Comparison of ENCODE assay signal across 29 cellular contexts in genomic region chr9:83023151-83023550, GRCh38.
"Had no signal": no experiment of that assay in that cellular context is flagged by ENCODE, and none has a peak within 500 bp of the region (broad histone marks: within the 10 kb centered on the region; RNA-seq: fewer than 3 reads in every experiment).

No MANE protein-coding gene starts in this region.

- H3K4me3 Mint-ChIP-seq: stimulated activated effector memory CD8-positive, alpha-beta T cell treated with anti-CD3 and anti-CD28 coated beads, Interleukin-12 subunit alpha, Interleukin-12 subunit beta, amount 100 ng/mL, for 72 hours; stimulated activated memory B cell treated with anti-CD40 and anti-IgM and Interleukin-4, amounts not matched to agents 10 μg/mL and 1 μg/mL and 100 μg/mL, for 72 hours; stimulated activated naive B cell treated with anti-CD40 and anti-IgM and Interleukin-4, amounts not matched to agents 10 μg/mL and 1 μg/mL and 100 μg/mL, for 72 hours; stimulated activated naive CD8-positive, alpha-beta T cell treated with anti-CD3 and anti-CD28 coated beads, Interleukin-15, amount 100 ng/mL, for 72 hours; stimulated activated naive CD8-positive, alpha-beta T cell treated with anti-CD3 and anti-CD28 coated beads, Interleukin-15, Interleukin-2, amounts not matched to agents 100 ng/mL and 50 ng/mL, for 24 hours; type B pancreatic cell had no signal

- H3K9me3 ChIP-seq: stomach, suprapubic skin, testis, thoracic aorta, thyroid gland, tibial artery, tibial nerve, transverse colon, upper lobe of left lung, upper lobe of right lung, uterus, vagina had no signal

- H3K4me1 Mint-ChIP-seq: stimulated activated effector memory CD8-positive, alpha-beta T cell treated with anti-CD3 and anti-CD28 coated beads, Interleukin-12 subunit alpha, Interleukin-12 subunit beta, amount 100 ng/mL, for 72 hours; stimulated activated memory B cell treated with anti-CD40 and anti-IgM and Interleukin-4, amounts not matched to agents 10 μg/mL and 1 μg/mL and 100 μg/mL, for 72 hours; stimulated activated naive B cell treated with anti-CD40 and anti-IgM and Interleukin-4, amounts not matched to agents 10 μg/mL and 1 μg/mL and 100 μg/mL, for 72 hours; stimulated activated naive CD8-positive, alpha-beta T cell treated with anti-CD3 and anti-CD28 coated beads, Interleukin-15, amount 100 ng/mL, for 72 hours had no signal

- H3K27me3 ChIP-seq: stomach, suprapubic skin, testis, thyroid gland, tibial artery, tibial nerve, transverse colon, upper lobe of left lung, upper lobe of right lung, uterus, vagina had no signal

- H3K27me3 Mint-ChIP-seq: stimulated activated memory B cell treated with anti-CD40 and anti-IgM and Interleukin-4, amounts not matched to agents 10 μg/mL and 1 μg/mL and 100 μg/mL, for 72 hours; stimulated activated naive B cell treated with anti-CD40 and anti-IgM and Interleukin-4, amounts not matched to agents 10 μg/mL and 1 μg/mL and 100 μg/mL, for 72 hours; stimulated activated naive CD8-positive, alpha-beta T cell treated with anti-CD3 and anti-CD28 coated beads, Interleukin-15, amount 100 ng/mL, for 72 hours; stimulated activated naive CD8-positive, alpha-beta T cell treated with anti-CD3 and anti-CD28 coated beads, Interleukin-15, Interleukin-2, amounts not matched to agents 100 ng/mL and 50 ng/mL, for 24 hours; type B pancreatic cell had no signal

- FAIRE-seq: urothelium cell line had no signal

- DNase-seq: stimulated activated CD4-positive, alpha-beta T cell treated with anti-CD3 and anti-CD28 coated beads, Interleukin-2, amount 100 ng/mL, for 48 hours; stimulated activated CD4-positive, alpha-beta T cell treated with anti-CD3 and anti-CD28 coated beads, Interleukin-4, amount 100 ng/mL, for 1 hour; stimulated activated CD4-positive, alpha-beta T cell treated with anti-CD3 and anti-CD28 coated beads, Interleukin-4, amount 100 ng/mL, for 24 hours; stimulated activated CD4-positive, alpha-beta T cell treated with anti-CD3 and anti-CD28 coated beads, Interleukin-4, amount 100 ng/mL, for 4 hours; stimulated activated CD8-positive, alpha-beta memory T cell treated with anti-CD3 and anti-CD28 coated beads, Interleukin-4, amount 100 ng/mL, for 48 hours; stimulated activated naive B cell treated with anti-CD40 and anti-IgM and Interleukin-4, amounts not matched to agents 10 μg/mL and 1 μg/mL and 100 μg/mL, for 72 hours; stimulated activated naive CD4-positive, alpha-beta T cell; stimulated activated naive CD4-positive, alpha-beta T cell treated with Interleukin-2 at 50 U/mL for 16 hours; stimulated activated naive CD8-positive, alpha-beta T cell treated with anti-CD3 and anti-CD28 coated beads, Interleukin-15, amount 100 ng/mL, for 72 hours; stimulated activated naive CD8-positive, alpha-beta T cell treated with anti-CD3 and anti-CD28 coated beads, Interleukin-15, Interleukin-2, amounts not matched to agents 100 U/mL and 50 U/mL, for 24 hours; stomach; substantia nigra; testis; thyroid gland; tibial artery; transverse colon; trophoblast cell; upper lobe of left lung; upper lobe of right lung; uterus had no signal

- H3K27ac Mint-ChIP-seq: stimulated activated effector memory CD8-positive, alpha-beta T cell treated with anti-CD3 and anti-CD28 coated beads, Interleukin-12 subunit alpha, Interleukin-12 subunit beta, amount 100 ng/mL, for 72 hours; stimulated activated memory B cell treated with anti-CD40 and anti-IgM and Interleukin-4, amounts not matched to agents 10 μg/mL and 1 μg/mL and 100 μg/mL, for 72 hours; stimulated activated naive B cell treated with anti-CD40 and anti-IgM and Interleukin-4, amounts not matched to agents 10 μg/mL and 1 μg/mL and 100 μg/mL, for 72 hours; stimulated activated naive CD8-positive, alpha-beta T cell treated with anti-CD3 and anti-CD28 coated beads, Interleukin-15, amount 100 ng/mL, for 72 hours; stimulated activated naive CD8-positive, alpha-beta T cell treated with anti-CD3 and anti-CD28 coated beads, Interleukin-15, Interleukin-2, amounts not matched to agents 100 ng/mL and 50 ng/mL, for 24 hours; type B pancreatic cell had no signal

- H3K4me1 ChIP-seq: stomach, suprapubic skin, testis, thyroid gland, tibial artery, tibial nerve, upper lobe of left lung, upper lobe of right lung, uterus, vagina had no signal

- H3K27ac ChIP-seq: stomach, suprapubic skin, testis, thoracic aorta, thyroid gland, tibial artery, tibial nerve, transverse colon, upper lobe of left lung, upper lobe of right lung, uterus, vagina had no signal

- H3K36me3 Mint-ChIP-seq: stimulated activated effector memory CD8-positive, alpha-beta T cell treated with anti-CD3 and anti-CD28 coated beads, Interleukin-12 subunit alpha, Interleukin-12 subunit beta, amount 100 ng/mL, for 72 hours; stimulated activated memory B cell treated with anti-CD40 and anti-IgM and Interleukin-4, amounts not matched to agents 10 μg/mL and 1 μg/mL and 100 μg/mL, for 72 hours; stimulated activated naive B cell treated with anti-CD40 and anti-IgM and Interleukin-4, amounts not matched to agents 10 μg/mL and 1 μg/mL and 100 μg/mL, for 72 hours had no signal

- H3K36me3 ChIP-seq: suprapubic skin, thoracic aorta, thyroid gland, tibial artery, tibial nerve, transverse colon, upper lobe of left lung, upper lobe of right lung, uterus, vagina had no signal

- H3K4me3 ChIP-seq: stomach, suprapubic skin, testis, thoracic aorta, thyroid gland, tibial artery, tibial nerve, transverse colon, upper lobe of left lung, upper lobe of right lung, uterus, vagina had no signal

- H3K9me3 Mint-ChIP-seq: stimulated activated naive CD8-positive, alpha-beta T cell treated with anti-CD3 and anti-CD28 coated beads, Interleukin-15, amount 100 ng/mL, for 72 hours; stimulated activated naive CD8-positive, alpha-beta T cell treated with anti-CD3 and anti-CD28 coated beads, Interleukin-15, Interleukin-2, amounts not matched to agents 100 ng/mL and 50 ng/mL, for 24 hours; type B pancreatic cell had no signal
